In the genomic region with DNA sequence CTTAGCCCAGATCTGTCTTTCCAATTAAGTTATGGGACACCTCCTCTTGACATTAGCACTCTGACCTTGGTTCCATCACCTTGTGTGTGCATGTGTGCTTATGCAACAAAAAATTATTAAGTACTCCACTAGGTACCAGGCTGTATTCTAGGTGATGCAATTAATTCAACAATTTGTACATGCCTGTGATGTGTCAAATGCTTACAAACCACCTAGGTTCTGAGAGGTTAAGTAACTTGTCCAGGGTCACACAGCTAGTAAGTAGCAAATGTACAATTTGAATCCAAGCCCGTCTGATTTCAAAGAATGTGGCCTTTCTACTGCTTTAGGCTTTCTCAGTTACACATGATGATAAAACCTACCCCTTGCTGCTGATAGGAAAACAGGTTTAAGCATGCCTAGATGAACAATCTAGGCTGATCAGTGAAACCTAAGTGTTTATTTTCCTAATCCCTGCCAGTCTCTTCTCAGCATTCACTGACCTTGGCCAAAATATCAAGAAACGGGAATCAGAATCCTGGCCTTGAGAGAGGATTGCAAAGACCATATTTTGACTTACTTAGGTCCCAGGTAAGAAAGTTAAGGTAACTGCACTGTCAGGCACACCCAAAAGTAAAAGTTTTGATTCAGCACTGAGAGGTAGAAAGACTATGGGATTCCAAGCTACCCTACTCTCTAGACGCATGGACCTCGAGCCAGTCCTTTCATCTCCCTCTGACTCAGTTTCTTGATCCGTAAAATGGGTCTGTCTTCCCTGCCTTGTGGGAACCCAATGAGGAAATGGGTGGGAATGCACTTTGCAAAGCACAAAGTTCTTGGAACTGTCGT, we compare ENCODE assay signal across 8 cellular contexts. TPM values are rescaled to one million over a fixed set of nuclear protein-coding genes. Genes with fewer than 3 reads are reported as not detected.
DNase-seq lines count a peak whose midpoint lies in the region; ATAC-seq and TF ChIP-seq lines count a peak whose summit lies in the region.

No MANE protein-coding gene starts in this region.

- peaks cover 6% of the 10 kb centered on the region for H3K4me1 ChIP-seq in psoas muscle

- 38 to 43% (median 42%) methylated on average over 6 of the region's 6 CpGs for WGBS in psoas muscle, 3 donors

- H3K27ac ChIP-seq in psoas muscle: no peak overlapping the region

- POLR2A ChIA-PET in T-cell (lab: Charles Lee): no interaction called here

- no peaks in the 10 kb centered on the region for H3K27me3 ChIP-seq in psoas muscle (ENCODE audit: insufficient read depth in 3 of 3, low read length in 2 of 3)

- no peaks in the 10 kb centered on the region for H3K27me3 Mint-ChIP-seq in T-cell

- H3K4me1 Mint-ChIP-seq in T-cell: peaks cover 39 to 42% (median 42%) of the 10 kb centered on the region in 3 donors

- no peak for TF ChIP-seq POLR2A in GM18505 (IDR thresholded peaks at IDR 0.05; ENCODE audit: borderline replicate concordance, extremely low read depth, insufficient read depth, insufficient read length)

- peak overlapping the region; percentile 39 to 49 for H3K27ac Mint-ChIP-seq in T-cell

- DNase-seq in T-cell (no peak), fibroblast of pulmonary artery (ENCODE audit: low read depth) (no peak), psoas muscle (no peak), NCI-H446 (lab: John Stamatoyannopoulos, UW) (no peak)

- TF ChIP-seq CTCF in fibroblast of pulmonary artery (IDR thresholded peaks at IDR 0.05; ENCODE audit: low read length, missing control alignments) (no peak), psoas muscle (IDR thresholded peaks at IDR 0.05) (no peak)

- H3K9me3 ChIP-seq in psoas muscle: no peaks in the 10 kb centered on the region

- peak overlapping the region; percentile 88 to 95 (median 89) for H3K4me3 Mint-ChIP-seq in T-cell

- ATAC-seq in T-cell (replicated peaks in 1 of 4) (no peak), psoas muscle (no peak), GM18511 (IDR thresholded peaks at IDR 0.05; ENCODE audit: unreplicated experiment) (no peak), GM18505 (IDR thresholded peaks at IDR 0.05; ENCODE audit: unreplicated experiment) (no peak), GM19455 (IDR thresholded peaks at IDR 0.05; ENCODE audit: unreplicated experiment) (no peak)

- peak overlapping the region; percentile 75; the same call in 1 of the 2 replicates for H3K4me3 ChIP-seq in GM08714 (ENCODE audit: low read length)
- H3K4me3 ChIP-seq in fibroblast of pulmonary artery (replicated peaks; ENCODE audit: low read depth, low read length): peak overlapping the region; percentile 94
- peak overlapping the region; percentile 93 for H3K4me3 ChIP-seq in psoas muscle

- peaks cover 9% of the 10 kb centered on the region for H3K36me3 Mint-ChIP-seq in T-cell

- no peaks in the 10 kb centered on the region for H3K36me3 ChIP-seq in psoas muscle (ENCODE audit: insufficient read depth in 1 of 2, low read depth in 1 of 2)

- H3K9me3 Mint-ChIP-seq in T-cell: no peaks in the 10 kb centered on the region

- CTCF ChIA-PET in T-cell (lab: Charles Lee): interaction anchor here (0.6 to 1.5 kb wide), 2 partner anchors 272 to 353 kb away, joined by 3 to 4 read pairs; no protein-coding TSS in a partner anchor

- intact Hi-C loops in psoas muscle (cut with DNase I): loop anchor here (2.0 to 10.0 kb wide), 3 partner anchors 197 to 540 kb away; a partner anchor contains a TSS

RNA-seq across cellular contexts. Expression of a gene that starts 1.0 kb away (rescaled TPM):
- total RNA-seq in T-cell: 10 to 100 TPM in 1 of 5 donors, 1 to 10 TPM in 4; 4.5 to 10.7 (median 7.1) TPM
- total RNA-seq in psoas muscle: 1 to 10 TPM; 1.9 to 2.7 (median 2.4) TPM
- polyA plus RNA-seq in psoas muscle: 1 to 10 TPM; 1.3 to 2.9 (median 1.4) TPM
